In the genomic region with DNA sequence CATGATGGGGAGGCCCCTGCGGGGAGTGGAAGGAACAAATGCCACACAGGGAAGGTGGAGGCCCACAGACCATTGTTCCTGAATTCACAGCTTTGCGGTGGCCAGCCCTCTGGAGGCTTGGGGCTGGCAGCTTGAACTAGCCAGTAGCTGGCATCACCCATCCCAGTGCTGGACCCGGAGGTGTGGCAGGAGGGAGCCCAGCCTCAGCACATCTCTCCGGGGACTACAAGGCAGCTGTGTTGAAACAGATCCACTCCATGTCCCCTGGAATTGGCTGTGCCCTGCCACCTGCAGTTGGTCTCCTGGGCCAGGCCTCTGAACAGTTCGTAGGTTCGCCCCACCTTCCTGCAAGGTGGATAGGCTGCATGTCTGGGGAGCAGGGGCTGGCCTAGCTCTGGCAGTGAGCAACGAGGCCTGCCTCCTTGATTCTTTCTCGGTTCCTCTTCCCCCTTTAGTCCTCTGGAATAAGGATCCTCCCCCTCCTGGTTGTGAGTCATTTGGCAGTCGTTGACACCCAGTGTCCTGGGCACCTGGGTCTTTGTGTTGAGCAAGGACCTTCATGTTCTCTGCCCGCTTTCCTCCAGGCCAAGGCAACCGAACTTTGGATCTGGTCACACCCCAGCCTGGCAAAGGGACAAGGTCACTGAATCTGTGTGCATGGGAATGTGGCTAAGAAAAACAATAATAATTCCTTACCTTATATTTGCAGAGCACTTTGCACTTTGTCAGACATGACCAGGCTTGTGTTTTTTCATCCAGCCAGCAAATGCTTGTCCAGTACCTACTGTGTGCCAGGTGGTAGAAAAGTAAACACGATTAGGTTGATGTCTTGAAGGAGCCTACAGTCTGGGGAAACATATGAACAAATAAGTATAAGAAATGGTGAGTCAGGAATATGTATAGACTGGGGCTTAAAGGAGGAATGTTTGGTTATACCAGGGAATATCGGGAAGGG, we compare ENCODE assay signal across 8 cellular contexts. TPM values are rescaled to one million over a fixed set of nuclear protein-coding genes. Genes with fewer than 3 reads are reported as not detected.
DNase-seq lines count a peak whose midpoint lies in the region; ATAC-seq and TF ChIP-seq lines count a peak whose summit lies in the region.

No MANE protein-coding gene starts in this region.

- H3K9me3 Mint-ChIP-seq in activated naive CD4-positive, alpha-beta T cell treated with anti-CD3 and anti-CD28 coated beads, Interleukin-2, amount 50 U/mL, for 72 hours = no peaks in the 10 kb centered on the region
- no peaks in the 10 kb centered on the region for H3K9me3 Mint-ChIP-seq in activated naive CD4-positive, alpha-beta T cell treated with anti-CD3 and anti-CD28 coated beads, Interleukin-2, amount 10 ng/mL, durations not matched to agents 7 days and 5 days
- no peaks in the 10 kb centered on the region for H3K9me3 Mint-ChIP-seq in activated CD4-positive, alpha-beta T cell treated with anti-CD3 and anti-CD28 coated beads, Interleukin-2, amount 10 ng/mL, durations not matched to agents 7 days and 5 days

- H3K27ac ChIP-seq in adrenal gland = peak overlapping the region; percentile 73 to 91 (median 80)
- H3K27ac ChIP-seq in vagina = peak overlapping the region; percentile 65

- H3K36me3 Mint-ChIP-seq in activated naive CD4-positive, alpha-beta T cell treated with anti-CD3 and anti-CD28 coated beads, Interleukin-2, amount 50 U/mL, for 72 hours = no peaks in the 10 kb centered on the region
- H3K36me3 Mint-ChIP-seq in activated naive CD4-positive, alpha-beta T cell treated with anti-CD3 and anti-CD28 coated beads, Interleukin-2, amount 10 ng/mL, durations not matched to agents 7 days and 5 days = peaks cover 11% of the 10 kb centered on the region
- H3K36me3 Mint-ChIP-seq in activated CD4-positive, alpha-beta T cell treated with anti-CD3 and anti-CD28 coated beads, Interleukin-2, amount 10 ng/mL, durations not matched to agents 7 days and 5 days (ENCODE audit: low read depth) = peaks cover 14% of the 10 kb centered on the region

- H3K4me3 ChIP-seq in adrenal gland (no peak overlapping the region), vagina (no peak overlapping the region)

- no peak overlapping the region for H3K4me3 Mint-ChIP-seq in activated naive CD4-positive, alpha-beta T cell treated with anti-CD3 and anti-CD28 coated beads, Interleukin-2, amount 10 ng/mL, durations not matched to agents 7 days and 5 days
- H3K4me3 Mint-ChIP-seq in activated CD4-positive, alpha-beta T cell treated with anti-CD3 and anti-CD28 coated beads, Interleukin-2, amount 10 ng/mL, durations not matched to agents 7 days and 5 days = no peak overlapping the region

- POLR2A ChIA-PET in activated CD4-positive, alpha-beta T cell treated with anti-CD3 and anti-CD28 coated beads, Interleukin-2, amount 10 ng/mL, durations not matched to agents 7 days and 5 days (lab: Charles Lee) = no interaction called here

- no peaks in the 10 kb centered on the region for H3K27me3 Mint-ChIP-seq in activated naive CD4-positive, alpha-beta T cell treated with anti-CD3 and anti-CD28 coated beads, Interleukin-2, amount 10 ng/mL, durations not matched to agents 7 days and 5 days
- no peaks in the 10 kb centered on the region for H3K27me3 Mint-ChIP-seq in activated CD4-positive, alpha-beta T cell treated with anti-CD3 and anti-CD28 coated beads, Interleukin-2, amount 10 ng/mL, durations not matched to agents 7 days and 5 days

- H3K27ac Mint-ChIP-seq in activated naive CD4-positive, alpha-beta T cell treated with anti-CD3 and anti-CD28 coated beads, Interleukin-2, amount 50 U/mL, for 72 hours = peak overlapping the region; percentile 18 to 74
- H3K27ac Mint-ChIP-seq in activated naive CD4-positive, alpha-beta T cell treated with anti-CD3 and anti-CD28 coated beads, Interleukin-2, amount 10 ng/mL, durations not matched to agents 7 days and 5 days = no peak overlapping the region
- no peak overlapping the region for H3K27ac Mint-ChIP-seq in activated CD4-positive, alpha-beta T cell treated with anti-CD3 and anti-CD28 coated beads, Interleukin-2, amount 10 ng/mL, durations not matched to agents 7 days and 5 days

- H3K4me1 Mint-ChIP-seq in activated naive CD4-positive, alpha-beta T cell treated with anti-CD3 and anti-CD28 coated beads, Interleukin-2, amount 10 ng/mL, durations not matched to agents 7 days and 5 days = no peaks in the 10 kb centered on the region
- peaks cover 16% of the 10 kb centered on the region for H3K4me1 Mint-ChIP-seq in activated CD4-positive, alpha-beta T cell treated with anti-CD3 and anti-CD28 coated beads, Interleukin-2, amount 10 ng/mL, durations not matched to agents 7 days and 5 days

- TF ChIP-seq POLR2A in adrenal gland (IDR thresholded peaks at IDR 0.05) (peak in 1 of 2 donors; percentile 75), vagina (IDR thresholded peaks at IDR 0.05) (no peak)

- peaks cover 70 to 73% of the 10 kb centered on the region in 2 donors for H3K4me1 ChIP-seq in adrenal gland (replicated peaks in 1 of 2)
- H3K4me1 ChIP-seq in vagina = peaks cover 65% of the 10 kb centered on the region

- no peak for ATAC-seq in activated naive CD4-positive, alpha-beta T cell treated with anti-CD3 and anti-CD28 coated beads, Interleukin-2, amount 50 U/mL, for 72 hours
- ATAC-seq in left lobe of liver (peak; percentile 75), GM18498 (IDR thresholded peaks at IDR 0.05; ENCODE audit: unreplicated experiment) (no peak)

- CTCF ChIA-PET in activated naive CD4-positive, alpha-beta T cell treated with anti-CD3 and anti-CD28 coated beads, Interleukin-2, amount 10 ng/mL, durations not matched to agents 7 days and 5 days (lab: Charles Lee) = interaction anchor here (1.7 kb wide), 1 partner anchor 35 kb away, joined by 3 read pairs; no protein-coding TSS in a partner anchor
- CTCF ChIA-PET in activated CD4-positive, alpha-beta T cell treated with anti-CD3 and anti-CD28 coated beads, Interleukin-2, amount 10 ng/mL, durations not matched to agents 7 days and 5 days (lab: Charles Lee) = interaction anchor here (0.6 kb wide), 1 partner anchor 1309 kb away, joined by 4 read pairs; no protein-coding TSS in a partner anchor

- WGBS in adrenal gland, 4 donors = 41 to 56% (median 49%) methylated on average over 8 to 13 of the region's 13 CpGs

- H3K36me3 ChIP-seq in adrenal gland (replicated peaks in 1 of 2) (peaks cover 0 to 9% of the 10 kb centered on the region in 2 donors), vagina (peaks cover 0 to 8% of the 10 kb centered on the region in 2 donors)

- intact Hi-C loops in adrenal gland (cut with DNase I) = loop anchor here in 1 of 2 donors (10.0 kb wide), 1 partner anchor 56 kb away; the partner anchor contains the start of gene MCFD2
- intact Hi-C loops in vagina (cut with DNase I) = no loop called here

- no peak for TF ChIP-seq CTCF in adrenal gland (IDR thresholded peaks at IDR 0.05)
- TF ChIP-seq CTCF in vagina (IDR thresholded peaks at IDR 0.05) = no peak

- DNase-seq in activated naive CD4-positive, alpha-beta T cell treated with anti-CD3 and anti-CD28 coated beads, Interleukin-2, amount 50 U/mL, for 72 hours (ENCODE audit: low spot score in 2 of 2) = no peak
- DNase-seq in activated naive CD4-positive, alpha-beta T cell treated with anti-CD3 and anti-CD28 coated beads, Interleukin-2, amount 10 ng/mL, durations not matched to agents 7 days and 5 days = no peak
- DNase-seq in adrenal gland = peak; percentile 81 to 96 (median 95)
- DNase-seq in left lobe of liver (ENCODE audit: low spot score) = peak; percentile 94
- DNase-seq in vagina (ENCODE audit: extremely low spot score in 2 of 2) = no peak
- no peak for DNase-seq in NCI-H2227 treated with DMSO at 0.1 percent for 48 hours (lab: John Stamatoyannopoulos, UW)
- DNase-seq in activated CD4-positive, alpha-beta T cell treated with anti-CD3 and anti-CD28 coated beads, Interleukin-2, amount 10 ng/mL, durations not matched to agents 7 days and 5 days = no peak

- H3K9me3 ChIP-seq in adrenal gland (replicated peaks in 1 of 3) = no peaks in the 10 kb centered on the region
- H3K9me3 ChIP-seq in vagina = no peaks in the 10 kb centered on the region

- H3K27me3 ChIP-seq in adrenal gland (no peaks in the 10 kb centered on the region), vagina (no peaks in the 10 kb centered on the region)

RNA-seq across cellular contexts. Expression of gene TTC7A, which starts 29.6 kb away (rescaled TPM):
- 10 to 100 TPM; 32.9 to 66.6 TPM for total RNA-seq in activated naive CD4-positive, alpha-beta T cell treated with anti-CD3 and anti-CD28 coated beads, Interleukin-2, amount 50 U/mL, for 72 hours
- total RNA-seq in adrenal gland (10 to 100 TPM; 30.6 to 87.4 (median 57.8) TPM), left lobe of liver (15.7 TPM), vagina (38.8 TPM)
- 10 to 100 TPM; 24.6 to 59.4 (median 31.9) TPM for polyA plus RNA-seq in adrenal gland
- total RNA-seq in activated CD4-positive, alpha-beta T cell treated with anti-CD3 and anti-CD28 coated beads, Interleukin-2, amount 10 ng/mL, durations not matched to agents 7 days and 5 days = 10 to 100 TPM; 61.2 to 61.5 TPM

RNA-seq across cellular contexts. Expression of gene MCFD2, which starts 55.0 kb away (rescaled TPM):
- 10 to 100 TPM; 25.6 to 50.7 TPM for total RNA-seq in activated naive CD4-positive, alpha-beta T cell treated with anti-CD3 and anti-CD28 coated beads, Interleukin-2, amount 50 U/mL, for 72 hours
- total RNA-seq in adrenal gland (100 to 1,000 TPM; 189 to 695 (median 304) TPM), left lobe of liver (161 TPM), vagina (89.4 TPM)
- polyA plus RNA-seq in adrenal gland = 100 to 1,000 TPM in 1 of 3 donors, 10 to 100 TPM in 2; 29.6 to 515 (median 30.7) TPM
- 10 to 100 TPM; 48.3 to 52.6 TPM for total RNA-seq in activated CD4-positive, alpha-beta T cell treated with anti-CD3 and anti-CD28 coated beads, Interleukin-2, amount 10 ng/mL, durations not matched to agents 7 days and 5 days

Comparison
In these comparisons a context has a peak if more than half of its experiments do, and no peak if none do; other contexts are left out.
1. H3K27ac Mint-ChIP-seq: peak in activated naive CD4-positive, alpha-beta T cell treated with anti-CD3 and anti-CD28 coated beads, Interleukin-2, amount 50 U/mL, for 72 hours (2 of 2); none in activated naive CD4-positive, alpha-beta T cell treated with anti-CD3 and anti-CD28 coated beads, Interleukin-2, amount 10 ng/mL, durations not matched to agents 7 days and 5 days (single experiment) and activated CD4-positive, alpha-beta T cell treated with anti-CD3 and anti-CD28 coated beads, Interleukin-2, amount 10 ng/mL, durations not matched to agents 7 days and 5 days (single experiment).
2. DNase-seq: peak in adrenal gland (7 of 7) and left lobe of liver (single experiment); none in activated naive CD4-positive, alpha-beta T cell treated with anti-CD3 and anti-CD28 coated beads, Interleukin-2, amount 50 U/mL, for 72 hours (0 of 2), activated naive CD4-positive, alpha-beta T cell treated with anti-CD3 and anti-CD28 coated beads, Interleukin-2, amount 10 ng/mL, durations not matched to agents 7 days and 5 days (single experiment), vagina (0 of 2), NCI-H2227 treated with DMSO at 0.1 percent for 48 hours (single experiment) and activated CD4-positive, alpha-beta T cell treated with anti-CD3 and anti-CD28 coated beads, Interleukin-2, amount 10 ng/mL, durations not matched to agents 7 days and 5 days (single experiment).